9 cellular contexts compared by ENCODE assay signal in genomic region chr18:68459968-68460367, GRCh38.
"Had no signal": no experiment of that assay in that cellular context is flagged by ENCODE, and none has a peak within 500 bp of the region (broad histone marks: within the 10 kb centered on the region; RNA-seq: fewer than 3 reads in every experiment).

No MANE protein-coding gene starts in this region.

- H3K9ac ChIP-seq: GM23248 had no signal

- DNase-seq: GM23248, GOT3, H7, H9, HCEC 1CT, HFFc6 had no signal

- H3K27ac ChIP-seq: GM23248 had no signal

- H3K4me1 ChIP-seq: HAP-1 had no signal

- H3K36me3 ChIP-seq: HAP-1 had no signal

- H2AFZ ChIP-seq: GM23338 had no signal

- H3K4me3 ChIP-seq: GM23248, GM23338, HAP-1 had no signal

- H3K9me3 ChIP-seq: HAP-1 had no signal

- ATAC-seq: GM23338, HCT116 had no signal

- H3K4me2 ChIP-seq: GM23338 had no signal
